ENCODE assay signal across 2 cellular contexts in the genomic region with DNA sequence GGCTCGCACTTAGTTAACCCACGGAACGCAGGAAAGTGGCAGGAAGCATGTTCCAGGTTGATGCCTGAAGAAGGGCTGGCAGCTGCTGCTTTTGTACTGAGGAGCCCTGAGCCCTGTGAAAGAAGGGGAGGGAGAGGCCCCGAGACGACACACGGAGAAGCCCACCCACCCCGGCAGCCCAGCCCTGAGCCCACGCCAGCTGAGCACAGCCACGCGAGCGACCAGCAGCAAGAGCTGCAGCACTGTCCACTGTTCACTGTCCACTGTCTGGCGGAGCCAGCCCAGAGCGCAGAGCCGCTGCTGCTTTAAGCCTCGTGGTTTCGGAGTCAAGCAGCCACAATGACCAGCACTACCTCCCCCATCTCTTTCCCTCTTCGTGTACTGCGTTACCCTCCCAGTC.
TF ChIP-seq lines count a peak whose summit lies in the region.

No MANE protein-coding gene starts in this region.

TF ChIP-seq in GM23338, 12 proteins besides CTCF, POLR2A, EP300 and RAD21:
- no peak for TF ChIP-seq NANOG (IDR thresholded peaks at IDR 0.05; ENCODE audit: borderline replicate concordance)
- TF ChIP-seq POLR2AphosphoS5 (IDR thresholded peaks at IDR 0.05; ENCODE audit: low read depth): no peak
- TF ChIP-seq ETS1 (IDR thresholded peaks at IDR 0.05): no peak

TF ChIP-seq in K562, 482 proteins besides CTCF, POLR2A, EP300 and RAD21:
- TF ChIP-seq, protein P1, sequence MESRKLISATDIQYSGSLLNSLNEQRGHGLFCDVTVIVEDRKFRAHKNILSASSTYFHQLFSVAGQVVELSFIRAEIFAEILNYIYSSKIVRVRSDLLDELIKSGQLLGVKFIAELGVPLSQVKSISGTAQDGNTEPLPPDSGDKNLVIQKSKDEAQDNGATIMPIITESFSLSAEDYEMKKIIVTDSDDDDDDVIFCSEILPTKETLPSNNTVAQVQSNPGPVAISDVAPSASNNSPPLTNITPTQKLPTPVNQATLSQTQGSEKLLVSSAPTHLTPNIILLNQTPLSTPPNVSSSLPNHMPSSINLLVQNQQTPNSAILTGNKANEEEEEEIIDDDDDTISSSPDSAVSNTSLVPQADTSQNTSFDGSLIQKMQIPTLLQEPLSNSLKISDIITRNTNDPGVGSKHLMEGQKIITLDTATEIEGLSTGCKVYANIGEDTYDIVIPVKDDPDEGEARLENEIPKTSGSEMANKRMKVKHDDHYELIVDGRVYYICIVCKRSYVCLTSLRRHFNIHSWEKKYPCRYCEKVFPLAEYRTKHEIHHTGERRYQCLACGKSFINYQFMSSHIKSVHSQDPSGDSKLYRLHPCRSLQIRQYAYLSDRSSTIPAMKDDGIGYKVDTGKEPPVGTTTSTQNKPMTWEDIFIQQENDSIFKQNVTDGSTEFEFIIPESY (CRISPR knock-in tag; IDR thresholded peaks at IDR 0.05): peak; percentile 81
- TF ChIP-seq MAX (CRISPR knock-in tag; IDR thresholded peaks at IDR 0.05): no peak
- TF ChIP-seq HDGF (IDR thresholded peaks at IDR 0.05): no peak
- no peak for TF ChIP-seq TAL1 (IDR thresholded peaks at IDR 0.05)
- no peak for TF ChIP-seq SIN3B (IDR thresholded peaks at IDR 0.05; ENCODE audit: low read depth)
TF ChIP-seq in K562: peak in this region for 1.
